1 cellular context compared by ENCODE assay signal in the genomic region with DNA sequence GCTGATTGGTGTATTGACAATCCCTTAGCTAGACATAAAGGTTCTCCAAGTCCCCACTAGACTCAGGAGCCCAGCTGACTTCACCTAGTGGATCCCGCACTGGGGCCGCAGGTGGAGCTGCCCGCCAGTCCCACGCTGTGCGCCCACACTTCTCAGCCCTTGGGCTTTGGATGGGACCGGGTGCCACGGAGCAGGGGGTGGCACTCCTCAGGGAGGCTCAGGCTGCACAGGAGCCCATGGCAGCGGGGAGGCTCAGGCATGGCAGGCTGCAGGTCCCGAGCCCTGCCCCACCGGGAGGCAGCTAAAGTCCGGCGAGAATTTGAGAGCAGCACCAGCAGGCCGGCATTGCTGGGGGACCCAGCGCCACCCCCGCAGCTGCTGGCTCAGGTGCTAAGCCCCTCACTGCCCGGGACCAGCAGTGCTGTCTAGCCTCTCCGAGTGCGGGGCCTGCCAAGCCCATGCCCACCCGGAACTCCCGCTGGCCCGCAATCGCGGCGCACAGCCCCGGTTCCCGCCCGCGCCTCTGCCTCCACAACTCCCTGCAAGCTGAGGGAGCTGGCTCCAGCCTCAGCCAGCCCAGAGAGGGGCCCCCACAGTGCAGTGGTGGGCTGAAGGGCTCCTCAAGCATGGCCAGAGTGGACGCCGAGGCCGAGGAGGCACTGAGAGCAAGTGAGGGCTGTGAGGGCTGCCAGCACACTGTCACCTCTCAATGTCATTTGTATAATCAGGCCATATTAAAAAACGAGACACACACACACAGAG.
TF ChIP-seq lines count a peak whose summit lies in the region.

No MANE protein-coding gene starts in this region.

TF ChIP-seq in GM23338, 12 proteins besides CTCF, POLR2A, EP300 and RAD21:
- TF ChIP-seq, protein P1, sequence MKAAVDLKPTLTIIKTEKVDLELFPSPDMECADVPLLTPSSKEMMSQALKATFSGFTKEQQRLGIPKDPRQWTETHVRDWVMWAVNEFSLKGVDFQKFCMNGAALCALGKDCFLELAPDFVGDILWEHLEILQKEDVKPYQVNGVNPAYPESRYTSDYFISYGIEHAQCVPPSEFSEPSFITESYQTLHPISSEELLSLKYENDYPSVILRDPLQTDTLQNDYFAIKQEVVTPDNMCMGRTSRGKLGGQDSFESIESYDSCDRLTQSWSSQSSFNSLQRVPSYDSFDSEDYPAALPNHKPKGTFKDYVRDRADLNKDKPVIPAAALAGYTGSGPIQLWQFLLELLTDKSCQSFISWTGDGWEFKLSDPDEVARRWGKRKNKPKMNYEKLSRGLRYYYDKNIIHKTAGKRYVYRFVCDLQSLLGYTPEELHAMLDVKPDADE (IDR thresholded peaks at IDR 0.05), result no peak
- TF ChIP-seq, protein P2, sequence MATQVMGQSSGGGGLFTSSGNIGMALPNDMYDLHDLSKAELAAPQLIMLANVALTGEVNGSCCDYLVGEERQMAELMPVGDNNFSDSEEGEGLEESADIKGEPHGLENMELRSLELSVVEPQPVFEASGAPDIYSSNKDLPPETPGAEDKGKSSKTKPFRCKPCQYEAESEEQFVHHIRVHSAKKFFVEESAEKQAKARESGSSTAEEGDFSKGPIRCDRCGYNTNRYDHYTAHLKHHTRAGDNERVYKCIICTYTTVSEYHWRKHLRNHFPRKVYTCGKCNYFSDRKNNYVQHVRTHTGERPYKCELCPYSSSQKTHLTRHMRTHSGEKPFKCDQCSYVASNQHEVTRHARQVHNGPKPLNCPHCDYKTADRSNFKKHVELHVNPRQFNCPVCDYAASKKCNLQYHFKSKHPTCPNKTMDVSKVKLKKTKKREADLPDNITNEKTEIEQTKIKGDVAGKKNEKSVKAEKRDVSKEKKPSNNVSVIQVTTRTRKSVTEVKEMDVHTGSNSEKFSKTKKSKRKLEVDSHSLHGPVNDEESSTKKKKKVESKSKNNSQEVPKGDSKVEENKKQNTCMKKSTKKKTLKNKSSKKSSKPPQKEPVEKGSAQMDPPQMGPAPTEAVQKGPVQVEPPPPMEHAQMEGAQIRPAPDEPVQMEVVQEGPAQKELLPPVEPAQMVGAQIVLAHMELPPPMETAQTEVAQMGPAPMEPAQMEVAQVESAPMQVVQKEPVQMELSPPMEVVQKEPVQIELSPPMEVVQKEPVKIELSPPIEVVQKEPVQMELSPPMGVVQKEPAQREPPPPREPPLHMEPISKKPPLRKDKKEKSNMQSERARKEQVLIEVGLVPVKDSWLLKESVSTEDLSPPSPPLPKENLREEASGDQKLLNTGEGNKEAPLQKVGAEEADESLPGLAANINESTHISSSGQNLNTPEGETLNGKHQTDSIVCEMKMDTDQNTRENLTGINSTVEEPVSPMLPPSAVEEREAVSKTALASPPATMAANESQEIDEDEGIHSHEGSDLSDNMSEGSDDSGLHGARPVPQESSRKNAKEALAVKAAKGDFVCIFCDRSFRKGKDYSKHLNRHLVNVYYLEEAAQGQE (IDR thresholded peaks at IDR 0.05; ENCODE audit: unreplicated experiment), result no peak
- no peak for TF ChIP-seq EZH2phosphoT487 (IDR thresholded peaks at IDR 0.05; ENCODE audit: unreplicated experiment)
- TF ChIP-seq ZNF331 (CRISPR knock-in tag; IDR thresholded peaks at IDR 0.05; ENCODE audit: low read depth), result no peak
- no peak for TF ChIP-seq EZH2 (IDR thresholded peaks at IDR 0.05; ENCODE audit: low read depth, unreplicated experiment)
- TF ChIP-seq CREB1 (CRISPR knock-in tag; IDR thresholded peaks at IDR 0.05; ENCODE audit: low read depth), result no peak
- no peak for TF ChIP-seq ZNF114 (CRISPR knock-in tag; IDR thresholded peaks at IDR 0.05)
- TF ChIP-seq POLR2AphosphoS5 (IDR thresholded peaks at IDR 0.05; ENCODE audit: low read depth), result no peak
- TF ChIP-seq, protein P3, sequence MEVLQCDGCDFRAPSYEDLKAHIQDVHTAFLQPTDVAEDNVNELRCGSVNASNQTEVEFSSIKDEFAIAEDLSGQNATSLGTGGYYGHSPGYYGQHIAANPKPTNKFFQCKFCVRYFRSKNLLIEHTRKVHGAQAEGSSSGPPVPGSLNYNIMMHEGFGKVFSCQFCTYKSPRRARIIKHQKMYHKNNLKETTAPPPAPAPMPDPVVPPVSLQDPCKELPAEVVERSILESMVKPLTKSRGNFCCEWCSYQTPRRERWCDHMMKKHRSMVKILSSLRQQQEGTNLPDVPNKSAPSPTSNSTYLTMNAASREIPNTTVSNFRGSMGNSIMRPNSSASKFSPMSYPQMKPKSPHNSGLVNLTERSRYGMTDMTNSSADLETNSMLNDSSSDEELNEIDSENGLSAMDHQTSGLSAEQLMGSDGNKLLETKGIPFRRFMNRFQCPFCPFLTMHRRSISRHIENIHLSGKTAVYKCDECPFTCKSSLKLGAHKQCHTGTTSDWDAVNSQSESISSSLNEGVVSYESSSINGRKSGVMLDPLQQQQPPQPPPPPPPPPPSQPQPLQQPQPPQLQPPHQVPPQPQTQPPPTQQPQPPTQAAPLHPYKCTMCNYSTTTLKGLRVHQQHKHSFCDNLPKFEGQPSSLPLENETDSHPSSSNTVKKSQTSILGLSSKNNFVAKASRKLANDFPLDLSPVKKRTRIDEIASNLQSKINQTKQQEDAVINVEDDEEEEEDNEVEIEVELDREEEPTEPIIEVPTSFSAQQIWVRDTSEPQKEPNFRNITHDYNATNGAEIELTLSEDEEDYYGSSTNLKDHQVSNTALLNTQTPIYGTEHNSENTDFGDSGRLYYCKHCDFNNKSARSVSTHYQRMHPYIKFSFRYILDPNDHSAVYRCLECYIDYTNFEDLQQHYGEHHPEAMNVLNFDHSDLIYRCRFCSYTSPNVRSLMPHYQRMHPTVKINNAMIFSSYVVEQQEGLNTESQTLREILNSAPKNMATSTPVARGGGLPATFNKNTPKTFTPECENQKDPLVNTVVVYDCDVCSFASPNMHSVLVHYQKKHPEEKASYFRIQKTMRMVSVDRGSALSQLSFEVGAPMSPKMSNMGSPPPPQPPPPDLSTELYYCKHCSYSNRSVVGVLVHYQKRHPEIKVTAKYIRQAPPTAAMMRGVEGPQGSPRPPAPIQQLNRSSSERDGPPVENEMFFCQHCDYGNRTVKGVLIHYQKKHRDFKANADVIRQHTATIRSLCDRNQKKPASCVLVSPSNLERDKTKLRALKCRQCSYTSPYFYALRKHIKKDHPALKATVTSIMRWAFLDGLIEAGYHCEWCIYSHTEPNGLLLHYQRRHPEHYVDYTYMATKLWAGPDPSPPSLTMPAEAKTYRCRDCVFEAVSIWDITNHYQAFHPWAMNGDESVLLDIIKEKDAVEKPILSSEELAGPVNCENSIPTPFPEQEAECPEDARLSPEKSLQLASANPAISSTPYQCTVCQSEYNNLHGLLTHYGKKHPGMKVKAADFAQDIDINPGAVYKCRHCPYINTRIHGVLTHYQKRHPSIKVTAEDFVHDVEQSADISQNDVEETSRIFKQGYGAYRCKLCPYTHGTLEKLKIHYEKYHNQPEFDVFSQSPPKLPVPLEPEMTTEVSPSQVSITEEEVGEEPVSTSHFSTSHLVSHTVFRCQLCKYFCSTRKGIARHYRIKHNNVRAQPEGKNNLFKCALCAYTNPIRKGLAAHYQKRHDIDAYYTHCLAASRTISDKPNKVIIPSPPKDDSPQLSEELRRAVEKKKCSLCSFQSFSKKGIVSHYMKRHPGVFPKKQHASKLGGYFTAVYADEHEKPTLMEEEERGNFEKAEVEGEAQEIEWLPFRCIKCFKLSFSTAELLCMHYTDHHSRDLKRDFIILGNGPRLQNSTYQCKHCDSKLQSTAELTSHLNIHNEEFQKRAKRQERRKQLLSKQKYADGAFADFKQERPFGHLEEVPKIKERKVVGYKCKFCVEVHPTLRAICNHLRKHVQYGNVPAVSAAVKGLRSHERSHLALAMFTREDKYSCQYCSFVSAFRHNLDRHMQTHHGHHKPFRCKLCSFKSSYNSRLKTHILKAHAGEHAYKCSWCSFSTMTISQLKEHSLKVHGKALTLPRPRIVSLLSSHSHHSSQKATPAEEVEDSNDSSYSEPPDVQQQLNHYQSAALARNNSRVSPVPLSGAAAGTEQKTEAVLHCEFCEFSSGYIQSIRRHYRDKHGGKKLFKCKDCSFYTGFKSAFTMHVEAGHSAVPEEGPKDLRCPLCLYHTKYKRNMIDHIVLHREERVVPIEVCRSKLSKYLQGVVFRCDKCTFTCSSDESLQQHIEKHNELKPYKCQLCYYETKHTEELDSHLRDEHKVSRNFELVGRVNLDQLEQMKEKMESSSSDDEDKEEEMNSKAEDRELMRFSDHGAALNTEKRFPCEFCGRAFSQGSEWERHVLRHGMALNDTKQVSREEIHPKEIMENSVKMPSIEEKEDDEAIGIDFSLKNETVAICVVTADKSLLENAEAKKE (CRISPR knock-in tag; IDR thresholded peaks at IDR 0.05), result no peak
- no peak for TF ChIP-seq NANOG (IDR thresholded peaks at IDR 0.05; ENCODE audit: borderline replicate concordance)
- TF ChIP-seq JUNB (IDR thresholded peaks at IDR 0.05; ENCODE audit: unreplicated experiment), result no peak
